In genomic region chr1:86377341-86377740, GRCh38 we compare ENCODE assay signal across 15 cellular contexts.
DNase-seq lines count a peak whose midpoint lies in the region; ATAC-seq and TF ChIP-seq lines count a peak whose summit lies in the region.
"Had no signal": no experiment of that assay in that cellular context is flagged by ENCODE, and none has a peak within 500 bp of the region (broad histone marks: within the 10 kb centered on the region; RNA-seq: fewer than 3 reads in every experiment).

No MANE protein-coding gene starts in this region.

- no peaks in the 10 kb centered on the region for H3K27me3 Mint-ChIP-seq in central memory CD8-positive, alpha-beta T cell
- no peaks in the 10 kb centered on the region for H3K27me3 Mint-ChIP-seq in nephron progenitor cell (ENCODE audit: low read depth, poor library complexity)
- H3K27me3 Mint-ChIP-seq: CD4-positive, CD25-positive, alpha-beta regulatory T cell had no signal

- H3K4me1 Mint-ChIP-seq in central memory CD8-positive, alpha-beta T cell, result no peaks in the 10 kb centered on the region
- H3K4me1 Mint-ChIP-seq in nephron progenitor cell, result no peaks in the 10 kb centered on the region

- no peaks in the 10 kb centered on the region for H3K27me3 ChIP-seq in BLaER1
- H3K27me3 ChIP-seq: BLaER1 treated with 17β-estradiol and CSF1 and Interleukin-3, amounts not matched to agents 10 nM and 100 nM had no signal

- H3K27ac Mint-ChIP-seq in central memory CD8-positive, alpha-beta T cell (ENCODE audit: low read depth), result no peak overlapping the region
- H3K27ac Mint-ChIP-seq in nephron progenitor cell, result peak overlapping the region; percentile 39
- H3K27ac Mint-ChIP-seq: CD4-positive, CD25-positive, alpha-beta regulatory T cell had no signal

- H3K4me2 ChIP-seq in BLaER1, result no peak overlapping the region
- H3K4me2 ChIP-seq: BLaER1 treated with 17β-estradiol and CSF1 and Interleukin-3, amounts not matched to agents 10 nM and 100 nM had no signal

- H3K9me3 ChIP-seq in BLaER1 (peaks cover 27% of the 10 kb centered on the region), HEK293 (ENCODE audit: control insufficient read depth, insufficient read depth, low read depth, low read length) (no peaks in the 10 kb centered on the region)

- H3K4me1 ChIP-seq in BLaER1 (0 out of 2 replicates have a peak, but pooled peaks cover 4% of the 10 kb centered on the region), HEK293 (ENCODE audit: control insufficient read depth, insufficient read depth, low read length) (no peaks in the 10 kb centered on the region)

- H3K27ac ChIP-seq in BLaER1 (no peak overlapping the region), HEK293 (ENCODE audit: extremely low read depth, low read depth, low read length) (no peak overlapping the region)
- H3K27ac ChIP-seq: BLaER1 treated with 17β-estradiol and CSF1 and Interleukin-3, amounts not matched to agents 10 nM and 100 nM had no signal

- POLR2A ChIA-PET in HEK293 (lab: Yijun Ruan, JAX), result no interaction called here

- no peaks in the 10 kb centered on the region for H3K9me3 Mint-ChIP-seq in central memory CD8-positive, alpha-beta T cell
- H3K9me3 Mint-ChIP-seq in nephron progenitor cell, result peaks cover 24% of the 10 kb centered on the region

- H3K36me3 ChIP-seq in BLaER1 (peaks cover 22% of the 10 kb centered on the region), HEK293 (ENCODE audit: control insufficient read depth in 2 of 2, insufficient read depth in 1 of 2, low read length in 2 of 2) (peaks cover 3 to 55% of the 10 kb centered on the region in 2 experiments; a peak in 2 of 3 replicates)

- CTCF ChIA-PET in HEK293 (lab: Yijun Ruan, JAX), result no interaction called here

- TF ChIP-seq CTCF in HEK293 (tag by site-specific recombination; IDR thresholded peaks at IDR 0.05) (no peak), nephron progenitor cell (IDR thresholded peaks at IDR 0.05) (no peak)

- peaks cover 21% of the 10 kb centered on the region for H3K36me3 Mint-ChIP-seq in central memory CD8-positive, alpha-beta T cell (ENCODE audit: insufficient read depth)
- peaks cover 64% of the 10 kb centered on the region for H3K36me3 Mint-ChIP-seq in nephron progenitor cell (ENCODE audit: low read depth)

- H3K9ac ChIP-seq in BLaER1, result no peak overlapping the region
- H3K9ac ChIP-seq: BLaER1 treated with 17β-estradiol and CSF1 and Interleukin-3, amounts not matched to agents 10 nM and 100 nM had no signal

- H4K20me1 ChIP-seq in BLaER1, result no peaks in the 10 kb centered on the region
- H4K20me1 ChIP-seq: BLaER1 treated with 17β-estradiol and CSF1 and Interleukin-3, amounts not matched to agents 10 nM and 100 nM had no signal

- DNase-seq in central memory CD8-positive, alpha-beta T cell (ENCODE audit: low spot score in 2 of 2), result no peak
- DNase-seq in nephron progenitor cell (no peak), AG20443 (ENCODE audit: low spot score) (no peak), Ammon's horn (ENCODE audit: low spot score) (no peak), GOT3 (lab: John Stamatoyannopoulos, UW) (no peak)
- DNase-seq: CD4-positive, CD25-positive, alpha-beta regulatory T cell; DMS79; EL; Kasumi-1; KBM-7 had no signal

- peak; percentile 10 for ATAC-seq in central memory CD8-positive, alpha-beta T cell (replicated peaks; ENCODE audit: extremely low read depth, poor library complexity, severe bottlenecking)
- ATAC-seq: HepG2 had no signal

- no peak overlapping the region for H3K4me3 Mint-ChIP-seq in central memory CD8-positive, alpha-beta T cell
- H3K4me3 Mint-ChIP-seq in nephron progenitor cell, result no peak overlapping the region
- H3K4me3 Mint-ChIP-seq: CD4-positive, CD25-positive, alpha-beta regulatory T cell had no signal

- 0 out of 2 replicates have a peak overlapping the region, but pooled peaks have one; percentile 25 for H3K4me3 ChIP-seq in BLaER1
- H3K4me3 ChIP-seq in HEK293 (ENCODE audit: low read depth, low read length), result no peak overlapping the region
- H3K4me3 ChIP-seq: HAP-1 had no signal

TF ChIP-seq in HEK293, 187 proteins besides CTCF, POLR2A, EP300 and RAD21:
- TF ChIP-seq YY1 (tag by site-specific recombination; IDR thresholded peaks at IDR 0.05) (no peak), SETDB1 (IDR thresholded peaks at IDR 0.05; ENCODE audit: insufficient read length, low read length) (peak; percentile 84)
